Comparison of ENCODE assay signal across 12 cellular contexts in the genomic region with DNA sequence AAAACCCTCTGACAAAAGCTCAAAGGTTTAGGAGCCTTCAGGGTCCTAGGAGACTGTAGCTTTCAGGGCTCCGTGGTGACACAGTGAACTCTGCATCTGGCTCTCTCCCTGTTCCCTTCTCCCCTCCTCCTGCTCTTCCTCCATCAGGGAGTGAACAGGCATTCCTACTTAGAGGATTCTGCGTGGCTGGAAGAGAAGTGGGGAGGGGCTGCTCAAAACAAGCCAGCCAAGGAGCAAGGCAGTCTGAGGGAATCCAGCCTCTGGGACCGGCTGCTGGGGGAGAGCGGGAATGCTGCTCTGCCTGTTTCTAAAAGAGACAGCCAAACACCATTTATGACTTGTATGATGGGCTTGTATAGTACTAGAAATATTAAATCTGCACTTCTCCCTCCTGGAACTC. TPM values are rescaled to one million over a fixed set of nuclear protein-coding genes. Genes with fewer than 3 reads are reported as not detected.
A peak's percentile ranks its signal among the peaks of the same experiment; 100 is the strongest.
DNase-seq lines count a peak whose midpoint lies in the region; ATAC-seq and TF ChIP-seq lines count a peak whose summit lies in the region.
"Had no signal": no experiment of that assay in that cellular context is flagged by ENCODE, and none has a peak within 500 bp of the region (broad histone marks: within the 10 kb centered on the region; RNA-seq: fewer than 3 reads in every experiment).

No MANE protein-coding gene starts in this region.

- 29 to 80% methylated on average over 1 to 2 of the region's 4 CpGs for WGBS in mesodermal cell (ENCODE audit: insufficient coverage in 2 of 2), 2 experiments
- 42 to 62% methylated on average over 4 of the region's 4 CpGs for whole genome bisulfite sequencing in testis, 2 donors

- no peaks in the 10 kb centered on the region for H3K27me3 ChIP-seq in Karpas-422 (ENCODE audit: low read length)
- H3K27me3 ChIP-seq in testis, result no peaks in the 10 kb centered on the region
- H3K27me3 ChIP-seq: adrenal gland had no signal

- intact Hi-C loops in dendritic cell treated with granulocyte-macrophage colony-stimulating factor and Interleukin-4, amounts not matched to agents 40 ng/mL and 50 ng/mL, for 4 days (cut with micrococcal nuclease), result loop anchor here (2.0 kb wide), 1 partner anchor 50 kb away; a partner anchor contains a TSS
- intact Hi-C loops in testis (cut with DNase I; ENCODE audit: low total_unique reads), result no loop called here
- intact Hi-C loops in posterior cingulate gyrus (cut with DNase I), result loop anchor here (5.0 kb wide), 1 partner anchor 61 kb away; a partner anchor contains a TSS

- no peaks in the 10 kb centered on the region for H3K9me3 Mint-ChIP-seq in dendritic cell treated with granulocyte-macrophage colony-stimulating factor and Interleukin-4, amounts not matched to agents 40 ng/mL and 50 ng/mL, for 4 days
- H3K9me3 Mint-ChIP-seq: activated CD4-positive, alpha-beta memory T cell treated with anti-CD3 and anti-CD28 coated beads for 36 hours; activated T-helper 1 cell treated with anti-CD3 and anti-CD28 coated beads, Interleukin-12 subunit alpha, Interleukin-12 subunit beta, Interleukin-2, Interleukin-4 antibody, amounts not matched to agents 30 ng/mL and 10 ng/mL and 1 ng/mL, durations not matched to agents 14 hours and 24 hours and 36 hours had no signal

- H4K20me1 ChIP-seq in Karpas-422 (ENCODE audit: insufficient read depth, low read depth, low read length), result no peaks in the 10 kb centered on the region

- no peak overlapping the region for H3K9ac ChIP-seq in Karpas-422 (ENCODE audit: low read length)

- no peak overlapping the region for H3K4me3 Mint-ChIP-seq in dendritic cell treated with granulocyte-macrophage colony-stimulating factor and Interleukin-4, amounts not matched to agents 40 ng/mL and 50 ng/mL, for 4 days
- H3K4me3 Mint-ChIP-seq: activated CD4-positive, alpha-beta memory T cell treated with anti-CD3 and anti-CD28 coated beads for 36 hours; activated T-helper 1 cell treated with anti-CD3 and anti-CD28 coated beads, Interleukin-12 subunit alpha, Interleukin-12 subunit beta, Interleukin-2, Interleukin-4 antibody, amounts not matched to agents 30 ng/mL and 10 ng/mL and 1 ng/mL, durations not matched to agents 14 hours and 24 hours and 36 hours had no signal

- H3K9me3 ChIP-seq in Karpas-422 (ENCODE audit: low read length) (no peaks in the 10 kb centered on the region), mesodermal cell (ENCODE audit: control insufficient read depth, low read length) (no peaks in the 10 kb centered on the region), testis (no peaks in the 10 kb centered on the region)
- H3K9me3 ChIP-seq: adrenal gland had no signal

- no peak for TF ChIP-seq CTCF in testis (IDR thresholded peaks at IDR 0.05)

- H3K4me2 ChIP-seq in Karpas-422 (ENCODE audit: low read depth, low read length, poor library complexity, severe bottlenecking), result no peak overlapping the region

- no peak overlapping the region for H2AFZ ChIP-seq in Karpas-422 (ENCODE audit: low read length)

- no peak overlapping the region for H3K4me3 ChIP-seq in Karpas-422 (ENCODE audit: low read length)
- H3K4me3 ChIP-seq in mesodermal cell (ENCODE audit: extremely low read depth, insufficient read depth, low read length, poor library complexity, severe bottlenecking), result no peak overlapping the region
- H3K4me3 ChIP-seq in testis, result no peak overlapping the region
- H3K4me3 ChIP-seq: adrenal gland had no signal

- H3K36me3 ChIP-seq in Karpas-422 (ENCODE audit: insufficient read depth, low read length), result no peaks in the 10 kb centered on the region
- H3K36me3 ChIP-seq in mesodermal cell (ENCODE audit: control insufficient read depth, insufficient read depth, low read length), result peaks cover 88% of the 10 kb centered on the region
- H3K36me3 ChIP-seq in testis (ENCODE audit: low read depth, missing control alignments), result no peaks in the 10 kb centered on the region
- H3K36me3 ChIP-seq: adrenal gland had no signal

- peak overlapping the region; percentile 76 for H3K27ac Mint-ChIP-seq in dendritic cell treated with granulocyte-macrophage colony-stimulating factor and Interleukin-4, amounts not matched to agents 40 ng/mL and 50 ng/mL, for 4 days
- H3K27ac Mint-ChIP-seq: activated CD4-positive, alpha-beta memory T cell treated with anti-CD3 and anti-CD28 coated beads for 36 hours; activated T-helper 1 cell treated with anti-CD3 and anti-CD28 coated beads, Interleukin-12 subunit alpha, Interleukin-12 subunit beta, Interleukin-2, Interleukin-4 antibody, amounts not matched to agents 30 ng/mL and 10 ng/mL and 1 ng/mL, durations not matched to agents 14 hours and 24 hours and 36 hours had no signal

- DNase-seq in Karpas-422, result peak; percentile 7
- peak; percentile 30 for DNase-seq in testis
- no peak for DNase-seq in posterior cingulate gyrus
- no peak for DNase-seq in stimulated activated naive CD4-positive, alpha-beta T cell (lab: John Stamatoyannopoulos, UW)
- DNase-seq: activated CD4-positive, alpha-beta memory T cell treated with anti-CD3 and anti-CD28 coated beads for 36 hours; adrenal gland; kidney; NCI-H446 treated with DMSO at 0.1 percent for 48 hours had no signal

- TF ChIP-seq POLR2A in testis (IDR thresholded peaks at IDR 0.05), result no peak

- H3K9me2 ChIP-seq in Karpas-422 (replicated peaks; ENCODE audit: insufficient read depth, low read length), result no peaks in the 10 kb centered on the region

- no peaks in the 10 kb centered on the region for H3K79me2 ChIP-seq in Karpas-422 (ENCODE audit: low read length)

- peaks cover 57% of the 10 kb centered on the region for H3K4me1 Mint-ChIP-seq in dendritic cell treated with granulocyte-macrophage colony-stimulating factor and Interleukin-4, amounts not matched to agents 40 ng/mL and 50 ng/mL, for 4 days (ENCODE audit: low read depth)

- H3K36me3 Mint-ChIP-seq in dendritic cell treated with granulocyte-macrophage colony-stimulating factor and Interleukin-4, amounts not matched to agents 40 ng/mL and 50 ng/mL, for 4 days (ENCODE audit: low read depth), result peaks cover 52% of the 10 kb centered on the region
- H3K36me3 Mint-ChIP-seq: activated CD4-positive, alpha-beta memory T cell treated with anti-CD3 and anti-CD28 coated beads for 36 hours had no signal

- no peaks in the 10 kb centered on the region for H3K4me1 ChIP-seq in Karpas-422 (ENCODE audit: low read length)
- peaks cover 8% of the 10 kb centered on the region for H3K4me1 ChIP-seq in mesodermal cell (ENCODE audit: control insufficient read depth, insufficient read depth, low read length, poor library complexity, severe bottlenecking)
- H3K4me1 ChIP-seq in testis, result peaks cover 12% of the 10 kb centered on the region

- no peak for ATAC-seq in HG03520 (IDR thresholded peaks at IDR 0.05; ENCODE audit: unreplicated experiment)

- no peak overlapping the region for H3K27ac ChIP-seq in Karpas-422 (ENCODE audit: low read length)
- peak overlapping the region; percentile 45 for H3K27ac ChIP-seq in mesodermal cell (ENCODE audit: low read depth, low read length, severe bottlenecking)
- H3K27ac ChIP-seq in testis, result peak overlapping the region; percentile 34 to 65

- no peaks in the 10 kb centered on the region for H3K27me3 Mint-ChIP-seq in dendritic cell treated with granulocyte-macrophage colony-stimulating factor and Interleukin-4, amounts not matched to agents 40 ng/mL and 50 ng/mL, for 4 days
- H3K27me3 Mint-ChIP-seq: activated CD4-positive, alpha-beta memory T cell treated with anti-CD3 and anti-CD28 coated beads for 36 hours had no signal

RNA-seq across cellular contexts. Expression of a gene that starts 49.5 kb away (rescaled TPM):
- 0.54 and 3.7 TPM in 2 replicates for total RNA-seq in Karpas-422 (2014; rRNA removed; shearing (Covaris generic); ENCODE audit: low replicate concordance)
- polyA plus RNA-seq in mesodermal cell (2013, experiment 1 of 2), result 29.3 TPM
- polyA plus RNA-seq in mesodermal cell (2013, experiment 2 of 2), result 24.6 TPM
- 10 to 100 TPM; 12.8 TPM for total RNA-seq in testis
- 15.8 TPM for polyA plus RNA-seq in testis (ENCODE audit: insufficient read depth, low read depth, low replicate concordance)

RNA-seq across cellular contexts. Expression of a gene that starts 59.0 kb away (rescaled TPM):
- total RNA-seq in Karpas-422 (2014; rRNA removed; shearing (Covaris generic); ENCODE audit: low replicate concordance), result 43.1 and 48.7 TPM in 2 replicates
- polyA plus RNA-seq in mesodermal cell (2013, experiment 1 of 2), result 127 TPM
- polyA plus RNA-seq in mesodermal cell (2013, experiment 2 of 2), result 95.9 TPM
- 100 to 1,000 TPM; 250 to 316 TPM for total RNA-seq in testis
- polyA plus RNA-seq in testis (ENCODE audit: insufficient read depth, low read depth, low replicate concordance), result 134 TPM

Comparison
In these comparisons a context has a peak if more than half of its experiments do, and no peak if none do; other contexts are left out.
1. DNase-seq: peak in Karpas-422 (single experiment) and testis (single experiment); none in posterior cingulate gyrus (0 of 10) and stimulated activated naive CD4-positive, alpha-beta T cell (0 of 6).